In the genomic region with DNA sequence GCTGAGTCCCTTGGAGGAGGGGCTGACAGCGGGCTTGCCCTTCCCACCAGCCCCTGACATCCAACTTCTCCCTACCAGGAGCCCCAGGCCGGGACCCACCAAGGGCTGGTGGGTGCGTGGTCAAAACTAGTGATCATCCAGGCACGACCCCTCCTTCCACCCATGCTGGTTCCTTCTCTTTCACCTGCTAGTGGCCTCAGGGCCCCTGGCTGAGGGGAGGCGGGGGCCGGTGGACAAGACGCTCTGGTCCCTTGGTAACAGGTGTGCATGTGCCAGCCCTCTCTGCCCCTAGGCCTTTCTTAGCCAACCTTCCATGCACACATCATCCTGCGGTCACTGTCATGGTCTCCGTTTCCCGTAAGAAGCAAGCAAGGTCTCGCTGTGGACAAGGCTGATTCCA, we compare ENCODE assay signal across 1 cellular context.
TF ChIP-seq lines count a peak whose summit lies in the region.

No MANE protein-coding gene starts in this region.

TF ChIP-seq in HepG2, 621 proteins besides CTCF, POLR2A, EP300 and RAD21:
- TF ChIP-seq ZNF776 (CRISPR knock-in tag; IDR thresholded peaks at IDR 0.05) (no peak), SRY (CRISPR knock-in tag; IDR thresholded peaks at IDR 0.05) (0 out of 2 replicates have a peak, but pooled peaks have one; percentile 9), PITX1 (CRISPR knock-in tag; IDR thresholded peaks at IDR 0.05) (0 out of 2 replicates have a peak, but pooled peaks have one; percentile 0)
TF ChIP-seq in HepG2: peak in this region for 2.
